Comparison of ENCODE assay signal across 1 cellular context in the genomic region with DNA sequence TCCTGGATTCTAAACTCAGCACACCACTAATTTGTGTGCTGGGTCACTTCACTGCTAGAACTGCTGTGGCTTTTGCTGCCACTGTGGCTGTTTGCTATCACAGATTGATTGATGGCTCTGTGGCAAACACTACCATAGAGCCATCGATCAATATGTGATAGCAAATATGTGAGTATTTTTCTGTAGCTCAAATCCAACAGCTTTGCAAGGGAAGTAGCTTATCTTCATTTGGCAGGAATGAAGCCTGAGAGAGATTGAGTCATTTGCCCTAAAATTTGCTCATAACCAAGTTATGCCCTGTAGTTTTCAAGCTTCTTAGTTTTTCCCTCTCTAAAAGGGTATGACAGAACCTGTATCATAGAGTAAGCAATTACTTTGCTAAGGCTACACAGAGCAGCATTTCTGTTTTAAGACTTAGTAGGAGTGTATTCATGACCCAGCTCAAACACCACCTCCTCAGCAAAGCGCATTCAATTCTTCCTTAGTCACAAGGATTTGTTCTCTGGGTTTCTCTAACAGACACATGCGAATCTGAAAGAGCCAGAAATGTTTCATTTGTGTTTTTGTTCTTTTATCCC.
A peak's percentile ranks its signal among the peaks of the same experiment; 100 is the strongest.
TF ChIP-seq lines count a peak whose summit lies in the region.

No MANE protein-coding gene starts in this region.

TF ChIP-seq in K562, 482 proteins besides CTCF, POLR2A, EP300 and RAD21 (continued from another document):
- no peak for TF ChIP-seq UBTF (IDR thresholded peaks at IDR 0.05; ENCODE audit: borderline replicate concordance in 1 of 2, low read depth in 2 of 2, low read length in 2 of 2)
- peak; percentile 51; the same call in 1 of the 2 replicates for TF ChIP-seq TEAD4 (IDR thresholded peaks at IDR 0.05; ENCODE audit: low read length)
- no peak for TF ChIP-seq TEAD4 (CRISPR knock-in tag; IDR thresholded peaks at IDR 0.05; ENCODE audit: borderline replicate concordance)
- TF ChIP-seq HNRNPK (IDR thresholded peaks at IDR 0.05; ENCODE audit: low read depth, low read length, poor library complexity, severe bottlenecking): no peak
- TF ChIP-seq, protein P1, sequence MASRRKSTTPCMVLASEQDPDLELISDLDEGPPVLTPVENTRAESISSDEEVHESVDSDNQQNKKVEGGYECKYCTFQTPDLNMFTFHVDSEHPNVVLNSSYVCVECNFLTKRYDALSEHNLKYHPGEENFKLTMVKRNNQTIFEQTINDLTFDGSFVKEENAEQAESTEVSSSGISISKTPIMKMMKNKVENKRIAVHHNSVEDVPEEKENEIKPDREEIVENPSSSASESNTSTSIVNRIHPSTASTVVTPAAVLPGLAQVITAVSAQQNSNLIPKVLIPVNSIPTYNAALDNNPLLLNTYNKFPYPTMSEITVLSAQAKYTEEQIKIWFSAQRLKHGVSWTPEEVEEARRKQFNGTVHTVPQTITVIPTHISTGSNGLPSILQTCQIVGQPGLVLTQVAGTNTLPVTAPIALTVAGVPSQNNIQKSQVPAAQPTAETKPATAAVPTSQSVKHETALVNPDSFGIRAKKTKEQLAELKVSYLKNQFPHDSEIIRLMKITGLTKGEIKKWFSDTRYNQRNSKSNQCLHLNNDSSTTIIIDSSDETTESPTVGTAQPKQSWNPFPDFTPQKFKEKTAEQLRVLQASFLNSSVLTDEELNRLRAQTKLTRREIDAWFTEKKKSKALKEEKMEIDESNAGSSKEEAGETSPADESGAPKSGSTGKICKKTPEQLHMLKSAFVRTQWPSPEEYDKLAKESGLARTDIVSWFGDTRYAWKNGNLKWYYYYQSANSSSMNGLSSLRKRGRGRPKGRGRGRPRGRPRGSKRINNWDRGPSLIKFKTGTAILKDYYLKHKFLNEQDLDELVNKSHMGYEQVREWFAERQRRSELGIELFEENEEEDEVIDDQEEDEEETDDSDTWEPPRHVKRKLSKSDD (conservative IDR thresholded peaks at IDR 0.05; ENCODE audit: low read length): no peak
- TF ChIP-seq, protein P2, sequence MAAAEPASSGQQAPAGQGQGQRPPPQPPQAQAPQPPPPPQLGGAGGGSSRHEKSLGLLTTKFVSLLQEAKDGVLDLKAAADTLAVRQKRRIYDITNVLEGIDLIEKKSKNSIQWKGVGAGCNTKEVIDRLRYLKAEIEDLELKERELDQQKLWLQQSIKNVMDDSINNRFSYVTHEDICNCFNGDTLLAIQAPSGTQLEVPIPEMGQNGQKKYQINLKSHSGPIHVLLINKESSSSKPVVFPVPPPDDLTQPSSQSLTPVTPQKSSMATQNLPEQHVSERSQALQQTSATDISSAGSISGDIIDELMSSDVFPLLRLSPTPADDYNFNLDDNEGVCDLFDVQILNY (CRISPR knock-in tag; IDR thresholded peaks at IDR 0.05): no peak
- TF ChIP-seq FOXA3 (CRISPR knock-in tag; conservative IDR thresholded peaks at IDR 0.05 in 1 of 2, IDR thresholded peaks at IDR 0.05 in 1 of 2): no peak
- TF ChIP-seq ZNF347 (CRISPR knock-in tag; IDR thresholded peaks at IDR 0.05; ENCODE audit: low read depth): no peak
- TF ChIP-seq MAFK (IDR thresholded peaks at IDR 0.05; ENCODE audit: low read length): no peak
- TF ChIP-seq ZNF165 (CRISPR knock-in tag; IDR thresholded peaks at IDR 0.05; ENCODE audit: borderline replicate concordance): no peak
- TF ChIP-seq SIRT6 (IDR thresholded peaks at IDR 0.05; ENCODE audit: low read depth, low read length): no peak
- TF ChIP-seq PYGO2 (tag; IDR thresholded peaks at IDR 0.05): no peak
